1 cellular context compared by ENCODE assay signal in the genomic region with DNA sequence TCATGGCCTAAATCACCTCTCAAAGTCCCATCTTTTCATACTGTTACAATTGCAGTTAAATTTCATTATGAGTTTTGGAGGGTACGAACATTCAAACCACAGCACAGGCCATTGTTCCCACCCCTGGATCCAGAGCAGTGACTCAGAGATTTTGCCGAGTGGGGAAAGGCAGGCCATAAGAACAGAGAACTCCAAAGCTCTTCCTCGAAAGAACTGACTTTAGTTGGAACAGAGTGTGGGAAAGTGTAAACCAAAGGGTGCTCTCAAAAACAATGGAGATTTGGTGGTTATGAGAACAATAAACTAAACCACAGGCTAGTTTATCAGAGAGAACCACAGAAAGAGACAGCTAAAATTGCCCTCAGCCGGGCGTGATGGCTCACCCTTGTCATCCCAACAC.
TF ChIP-seq lines count a peak whose summit lies in the region.

No MANE protein-coding gene starts in this region.

TF ChIP-seq in GM23338, 12 proteins besides CTCF, POLR2A, EP300 and RAD21 (continued from another document):
- TF ChIP-seq EZH2phosphoT487 (IDR thresholded peaks at IDR 0.05; ENCODE audit: unreplicated experiment) = no peak
- TF ChIP-seq JUNB (IDR thresholded peaks at IDR 0.05; ENCODE audit: unreplicated experiment) = no peak
